24 cellular contexts compared by ENCODE assay signal in the genomic region with DNA sequence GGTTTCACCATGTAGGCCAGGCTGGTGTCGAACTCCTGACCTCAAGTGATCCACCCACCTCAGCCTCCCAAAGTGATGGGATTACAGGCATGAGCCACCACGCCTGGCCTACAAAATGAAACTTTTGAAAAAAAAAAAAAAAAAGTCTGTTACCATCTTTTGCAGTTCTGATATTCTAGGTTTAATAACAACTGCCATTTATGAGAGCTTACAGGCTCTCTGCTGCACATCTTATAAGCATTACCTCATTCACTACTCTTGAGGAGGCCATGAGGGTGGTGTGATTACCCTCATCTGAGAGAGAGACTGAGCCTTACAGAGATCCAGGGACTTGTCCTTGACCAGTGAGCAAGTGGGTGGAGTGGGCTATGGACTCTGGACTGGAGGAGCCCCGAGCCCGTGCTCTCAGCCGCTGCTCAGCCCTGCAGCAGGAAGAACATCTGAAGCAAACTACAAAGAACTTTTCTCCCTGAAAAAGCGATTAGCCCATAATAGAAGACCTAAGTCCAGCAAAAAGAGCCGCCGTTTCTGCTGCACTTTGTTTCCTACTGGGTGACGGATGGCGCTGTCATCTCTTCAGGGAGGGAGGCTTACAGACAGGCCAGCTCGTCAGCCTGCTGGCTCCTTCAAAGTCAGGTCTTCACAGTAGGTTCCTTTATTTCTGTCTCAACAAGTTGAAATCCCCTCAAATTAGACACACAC.
A peak's percentile ranks its signal among the peaks of the same experiment; 100 is the strongest.
DNase-seq lines count a peak whose midpoint lies in the region; ATAC-seq and TF ChIP-seq lines count a peak whose summit lies in the region.
"Had no signal": no experiment of that assay in that cellular context is flagged by ENCODE, and none has a peak within 500 bp of the region (broad histone marks: within the 10 kb centered on the region; RNA-seq: fewer than 3 reads in every experiment).

No MANE protein-coding gene starts in this region.

- H3K27me3 ChIP-seq in cardiac muscle cell (no peaks in the 10 kb centered on the region), heart right ventricle (no peaks in the 10 kb centered on the region), endodermal cell (ENCODE audit: control insufficient read depth, insufficient read depth, low read length, poor library complexity, severe bottlenecking) (no peaks in the 10 kb centered on the region)

- intact Hi-C loops in heart right ventricle (cut with DNase I): no loop called here
- intact Hi-C loops in activated T-helper 1 cell treated with anti-CD3 and anti-CD28 coated beads, Interleukin-12 subunit alpha, Interleukin-12 subunit beta, Interleukin-2, Interleukin-4 antibody, amounts not matched to agents 30 ng/mL and 10 ng/mL and 1 ng/mL, durations not matched to agents 14 hours and 24 hours and 36 hours (cut with micrococcal nuclease): no loop called here

- H3K27me3 Mint-ChIP-seq in endodermal cell (ENCODE audit: insufficient read depth) (no peaks in the 10 kb centered on the region), nephron progenitor cell (ENCODE audit: low read depth, poor library complexity) (peaks cover 6% of the 10 kb centered on the region), type B pancreatic cell (no peaks in the 10 kb centered on the region), osteocyte (ENCODE audit: unreplicated experiment) (no peaks in the 10 kb centered on the region)
- peaks cover 2% of the 10 kb centered on the region for H3K27me3 Mint-ChIP-seq in activated T-helper 1 cell treated with anti-CD3 and anti-CD28 coated beads, Interleukin-12 subunit alpha, Interleukin-12 subunit beta, Interleukin-2, Interleukin-4 antibody, amounts not matched to agents 30 ng/mL and 10 ng/mL and 1 ng/mL, durations not matched to agents 14 hours and 24 hours and 36 hours (ENCODE audit: insufficient read depth)
- H3K27me3 Mint-ChIP-seq: activated naive CD8-positive, alpha-beta T cell treated with anti-CD3 and anti-CD28 coated beads for 36 hours had no signal

- no peak overlapping the region for H3K9ac ChIP-seq in endodermal cell (ENCODE audit: extremely low read depth, low read length, poor library complexity, severe bottlenecking)
- H3K9ac ChIP-seq: GM23248 had no signal

- WGBS in heart right ventricle, 2 donors: 86 to 93% methylated on average over 11 of the region's 11 CpGs
- WGBS in endodermal cell (ENCODE audit: insufficient coverage in 1 of 2, insufficient read length in 1 of 2), 2 experiments: 82 to 86% methylated on average over 10 to 11 of the region's 11 CpGs

- ATAC-seq in heart right ventricle: no peak
- no peak for ATAC-seq in GM18502 (IDR thresholded peaks at IDR 0.05; ENCODE audit: poor library complexity, unreplicated experiment)
- ATAC-seq: activated CD8-positive, alpha-beta T cell treated with anti-CD3 and anti-CD28 coated beads for 36 hours; naive thymus-derived CD4-positive, alpha-beta T cell had no signal

- H3K27ac Mint-ChIP-seq in endodermal cell: no peak overlapping the region
- peak overlapping the region; percentile 95 for H3K27ac Mint-ChIP-seq in nephron progenitor cell
- peak overlapping the region; percentile 78 for H3K27ac Mint-ChIP-seq in type B pancreatic cell
- H3K27ac Mint-ChIP-seq in osteocyte (ENCODE audit: unreplicated experiment): no peak overlapping the region
- no peak overlapping the region for H3K27ac Mint-ChIP-seq in activated T-helper 1 cell treated with anti-CD3 and anti-CD28 coated beads, Interleukin-12 subunit alpha, Interleukin-12 subunit beta, Interleukin-2, Interleukin-4 antibody, amounts not matched to agents 30 ng/mL and 10 ng/mL and 1 ng/mL, durations not matched to agents 14 hours and 24 hours and 36 hours
- H3K27ac Mint-ChIP-seq: activated CD8-positive, alpha-beta T cell treated with anti-CD3 and anti-CD28 coated beads for 36 hours; activated naive CD8-positive, alpha-beta T cell treated with anti-CD3 and anti-CD28 coated beads for 36 hours; CD8-positive, alpha-beta memory T cell; naive thymus-derived CD4-positive, alpha-beta T cell had no signal

- H3K27ac ChIP-seq in cardiac muscle cell (peak overlapping the region; percentile 64), heart right ventricle (no peak overlapping the region), endodermal cell (ENCODE audit: low read depth, low read length) (peak overlapping the region; percentile 93)
- H3K27ac ChIP-seq: GM23248 had no signal

- H3K36me3 Mint-ChIP-seq in endodermal cell (ENCODE audit: low read depth) (no peaks in the 10 kb centered on the region), nephron progenitor cell (ENCODE audit: low read depth) (no peaks in the 10 kb centered on the region), type B pancreatic cell (peaks cover 3% of the 10 kb centered on the region), osteocyte (ENCODE audit: unreplicated experiment) (no peaks in the 10 kb centered on the region)
- no peaks in the 10 kb centered on the region for H3K36me3 Mint-ChIP-seq in activated T-helper 1 cell treated with anti-CD3 and anti-CD28 coated beads, Interleukin-12 subunit alpha, Interleukin-12 subunit beta, Interleukin-2, Interleukin-4 antibody, amounts not matched to agents 30 ng/mL and 10 ng/mL and 1 ng/mL, durations not matched to agents 14 hours and 24 hours and 36 hours (ENCODE audit: low read depth)
- H3K36me3 Mint-ChIP-seq: activated naive CD8-positive, alpha-beta T cell treated with anti-CD3 and anti-CD28 coated beads for 36 hours; CD8-positive, alpha-beta memory T cell; naive thymus-derived CD4-positive, alpha-beta T cell had no signal

- H3K4me1 Mint-ChIP-seq in endodermal cell (no peaks in the 10 kb centered on the region), nephron progenitor cell (peaks cover 26% of the 10 kb centered on the region), type B pancreatic cell (ENCODE audit: unreplicated experiment) (peaks cover 28% of the 10 kb centered on the region), osteocyte (ENCODE audit: unreplicated experiment) (no peaks in the 10 kb centered on the region)
- peaks cover 7% of the 10 kb centered on the region for H3K4me1 Mint-ChIP-seq in activated T-helper 1 cell treated with anti-CD3 and anti-CD28 coated beads, Interleukin-12 subunit alpha, Interleukin-12 subunit beta, Interleukin-2, Interleukin-4 antibody, amounts not matched to agents 30 ng/mL and 10 ng/mL and 1 ng/mL, durations not matched to agents 14 hours and 24 hours and 36 hours (ENCODE audit: low read depth)
- H3K4me1 Mint-ChIP-seq: activated naive CD8-positive, alpha-beta T cell treated with anti-CD3 and anti-CD28 coated beads for 36 hours had no signal

- H3K4me3 ChIP-seq in cardiac muscle cell (no peak overlapping the region), heart right ventricle (no peak overlapping the region), endodermal cell (ENCODE audit: low read length) (no peak overlapping the region)
- H3K4me3 ChIP-seq: GM23248 had no signal

- no peak overlapping the region for H3K4me3 Mint-ChIP-seq in endodermal cell
- H3K4me3 Mint-ChIP-seq in nephron progenitor cell: peak overlapping the region; percentile 13
- H3K4me3 Mint-ChIP-seq in type B pancreatic cell: peak overlapping the region; percentile 48
- H3K4me3 Mint-ChIP-seq in osteocyte (ENCODE audit: unreplicated experiment): no peak overlapping the region
- no peak overlapping the region for H3K4me3 Mint-ChIP-seq in activated T-helper 1 cell treated with anti-CD3 and anti-CD28 coated beads, Interleukin-12 subunit alpha, Interleukin-12 subunit beta, Interleukin-2, Interleukin-4 antibody, amounts not matched to agents 30 ng/mL and 10 ng/mL and 1 ng/mL, durations not matched to agents 14 hours and 24 hours and 36 hours
- H3K4me3 Mint-ChIP-seq: activated CD8-positive, alpha-beta T cell treated with anti-CD3 and anti-CD28 coated beads for 36 hours; activated naive CD8-positive, alpha-beta T cell treated with anti-CD3 and anti-CD28 coated beads for 36 hours; CD8-positive, alpha-beta memory T cell; naive thymus-derived CD4-positive, alpha-beta T cell had no signal

- H3K36me3 ChIP-seq in cardiac muscle cell (no peaks in the 10 kb centered on the region), heart right ventricle (no peaks in the 10 kb centered on the region), endodermal cell (ENCODE audit: control insufficient read depth, insufficient read depth, low read length) (no peaks in the 10 kb centered on the region)

- DNase-seq in cardiac muscle cell (ENCODE audit: low read depth in 1 of 2, low spot score in 1 of 2) (peak in 1 of 2 donors; percentile 24), heart right ventricle (no peak), endodermal cell (peak; percentile 43), nephron progenitor cell (peak; percentile 28), type B pancreatic cell (ENCODE audit: extremely low spot score, unreplicated experiment) (no peak), osteocyte (ENCODE audit: extremely low spot score, unreplicated experiment) (no peak)
- DNase-seq in activated T-helper 1 cell treated with anti-CD3 and anti-CD28 coated beads, Interleukin-12 subunit alpha, Interleukin-12 subunit beta, Interleukin-2, Interleukin-4 antibody, amounts not matched to agents 30 ng/mL and 10 ng/mL and 1 ng/mL, durations not matched to agents 14 hours and 24 hours and 36 hours (ENCODE audit: low spot score): no peak
- DNase-seq: activated CD4-positive, CD25-positive, alpha-beta regulatory T cell treated with anti-CD3 and anti-CD28 coated beads, Interleukin-2, amount 50 U/mL, for 72 hours; activated CD8-positive, alpha-beta T cell treated with anti-CD3 and anti-CD28 coated beads for 36 hours; activated effector memory CD4-positive, alpha-beta T cell treated with Interleukin-2 at 50 U/mL for 16 hours; activated naive CD8-positive, alpha-beta T cell treated with anti-CD3 and anti-CD28 coated beads for 36 hours; AML-193; CD8-positive, alpha-beta memory T cell; DMS53; GM23248; kidney glomerular epithelial cell; naive thymus-derived CD4-positive, alpha-beta T cell; NCI-H1048; NCI-H1930; NCI-H226; NCI-H774; OCI-M1; SHP77 treated with DMSO at 0.1 percent for 48 hours had no signal

- H3K9me3 ChIP-seq in cardiac muscle cell (ENCODE audit: low read depth) (no peaks in the 10 kb centered on the region), heart right ventricle (no peaks in the 10 kb centered on the region), endodermal cell (ENCODE audit: control insufficient read depth, low read length) (no peaks in the 10 kb centered on the region)

- TF ChIP-seq CTCF in cardiac muscle cell (IDR thresholded peaks at IDR 0.05; ENCODE audit: low read depth, low read length) (no peak), heart right ventricle (IDR thresholded peaks at IDR 0.05) (no peak), endodermal cell (conservative IDR thresholded peaks at IDR 0.05) (no peak), nephron progenitor cell (IDR thresholded peaks at IDR 0.05) (no peak), type B pancreatic cell (conservative IDR thresholded peaks at IDR 0.05) (no peak), osteocyte (IDR thresholded peaks at IDR 0.05) (no peak)

- H3K9me3 Mint-ChIP-seq in endodermal cell (no peaks in the 10 kb centered on the region), nephron progenitor cell (peaks cover 3% of the 10 kb centered on the region), type B pancreatic cell (peaks cover 5% of the 10 kb centered on the region), osteocyte (ENCODE audit: unreplicated experiment) (no peaks in the 10 kb centered on the region)
- no peaks in the 10 kb centered on the region for H3K9me3 Mint-ChIP-seq in activated T-helper 1 cell treated with anti-CD3 and anti-CD28 coated beads, Interleukin-12 subunit alpha, Interleukin-12 subunit beta, Interleukin-2, Interleukin-4 antibody, amounts not matched to agents 30 ng/mL and 10 ng/mL and 1 ng/mL, durations not matched to agents 14 hours and 24 hours and 36 hours
- H3K9me3 Mint-ChIP-seq: activated CD8-positive, alpha-beta T cell treated with anti-CD3 and anti-CD28 coated beads for 36 hours; activated naive CD8-positive, alpha-beta T cell treated with anti-CD3 and anti-CD28 coated beads for 36 hours; CD8-positive, alpha-beta memory T cell; naive thymus-derived CD4-positive, alpha-beta T cell had no signal

- H3K4me1 ChIP-seq in cardiac muscle cell (ENCODE audit: low read depth) (peaks cover 20% of the 10 kb centered on the region), heart right ventricle (peaks cover 0 to 11% (median 6%) of the 10 kb centered on the region in 9 donors), endodermal cell (ENCODE audit: control insufficient read depth, insufficient read depth, low read length) (no peaks in the 10 kb centered on the region)

Comparison
In these comparisons a context has a peak if more than half of its experiments do, and no peak if none do; other contexts are left out.
1. H3K27ac ChIP-seq: peak in cardiac muscle cell (single experiment) and endodermal cell (single experiment); none in heart right ventricle (0 of 10).
2. DNase-seq: peak in endodermal cell (single experiment) and nephron progenitor cell (single experiment); none in heart right ventricle (0 of 2), type B pancreatic cell (single experiment), osteocyte (single experiment) and activated T-helper 1 cell treated with anti-CD3 and anti-CD28 coated beads, Interleukin-12 subunit alpha, Interleukin-12 subunit beta, Interleukin-2, Interleukin-4 antibody, amounts not matched to agents 30 ng/mL and 10 ng/mL and 1 ng/mL, durations not matched to agents 14 hours and 24 hours and 36 hours (single experiment).
3. H3K27ac Mint-ChIP-seq: peak in nephron progenitor cell (single experiment) and type B pancreatic cell (single experiment); none in endodermal cell (single experiment), osteocyte (single experiment) and activated T-helper 1 cell treated with anti-CD3 and anti-CD28 coated beads, Interleukin-12 subunit alpha, Interleukin-12 subunit beta, Interleukin-2, Interleukin-4 antibody, amounts not matched to agents 30 ng/mL and 10 ng/mL and 1 ng/mL, durations not matched to agents 14 hours and 24 hours and 36 hours (single experiment).
4. H3K4me3 Mint-ChIP-seq: peak in nephron progenitor cell (single experiment) and type B pancreatic cell (single experiment); none in endodermal cell (single experiment), osteocyte (single experiment) and activated T-helper 1 cell treated with anti-CD3 and anti-CD28 coated beads, Interleukin-12 subunit alpha, Interleukin-12 subunit beta, Interleukin-2, Interleukin-4 antibody, amounts not matched to agents 30 ng/mL and 10 ng/mL and 1 ng/mL, durations not matched to agents 14 hours and 24 hours and 36 hours (single experiment).